ENCODE assay signal across 35 cellular contexts in the genomic region with DNA sequence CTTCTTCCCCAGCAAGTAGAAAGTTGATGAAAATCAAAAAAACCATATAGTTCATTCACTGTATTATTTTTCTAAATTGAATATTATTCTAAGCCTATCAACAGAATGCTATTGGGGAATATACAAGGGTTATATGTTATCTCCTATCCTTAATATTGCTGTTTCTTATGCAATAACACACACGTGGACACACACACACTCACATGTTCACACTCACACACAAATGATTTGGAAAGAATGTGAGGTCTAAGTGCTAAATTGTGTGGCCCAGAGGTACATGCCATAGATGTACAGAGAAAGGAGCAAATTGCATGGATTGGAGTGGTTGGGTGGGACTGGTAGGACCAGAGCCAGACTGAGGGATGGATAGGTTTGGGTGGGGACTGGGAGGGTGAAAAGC. TPM values are rescaled to one million over a fixed set of nuclear protein-coding genes. Genes with fewer than 3 reads are reported as not detected.
"Had no signal": no experiment of that assay in that cellular context is flagged by ENCODE, and none has a peak within 500 bp of the region (broad histone marks: within the 10 kb centered on the region; RNA-seq: fewer than 3 reads in every experiment).

No MANE protein-coding gene starts in this region.

- H3K27me3 ChIP-seq: adrenal gland, body of pancreas, cardiac muscle cell had no signal

- FAIRE-seq: astrocyte, bronchial epithelial cell, TTC549 had no signal

- H3K4me3 ChIP-seq: adrenal gland, body of pancreas, cardiac muscle cell had no signal

- H3K4me1 ChIP-seq: body of pancreas had no signal

- H3K9me3 ChIP-seq: adrenal gland, body of pancreas had no signal

- H3K27ac ChIP-seq: adrenal gland, body of pancreas, cardiac muscle cell, VCaP had no signal

- DNase-seq: activated B cell treated with CpG ODN at 0.5 μM for 24 hours; activated CD4-positive, alpha-beta memory T cell treated with anti-CD3 and anti-CD28 coated beads for 36 hours; activated CD4-positive, alpha-beta T cell treated with anti-CD3 and anti-CD28 coated beads for 4 hours; activated CD4-positive, alpha-beta T cell treated with anti-CD3 and anti-CD28 coated beads, Interleukin-2, amount 10 ng/mL, durations not matched to agents 24 days and 14 days; activated CD4-positive, alpha-beta T cell treated with anti-CD3 and anti-CD28 coated beads, Interleukin-2, amount 50 U/mL, for 1 hour; activated CD4-positive, alpha-beta T cell treated with anti-CD3 and anti-CD28 coated beads, Interleukin-2, amount 50 U/mL, for 4 hours; activated CD4-positive, CD25-positive, alpha-beta regulatory T cell treated with anti-CD3 and anti-CD28 coated beads, Interleukin-2, amount 50 U/mL, for 72 hours; activated CD8-positive, alpha-beta memory T cell treated with anti-CD3 and anti-CD28 coated beads, Interleukin-2, amount 50 U/mL, for 4 hours; activated CD8-positive, alpha-beta T cell treated with anti-CD3 and anti-CD28 coated beads for 36 hours; activated effector memory CD4-positive, alpha-beta T cell treated with anti-CD3 and anti-CD28 coated beads, Interleukin-2, amount 50 U/mL, for 16 hours; activated gamma-delta T cell treated with Interleukin-2 at 50 U/mL for 16 hours; activated naive CD4-positive, alpha-beta T cell; activated naive CD4-positive, alpha-beta T cell treated with anti-CD3 and anti-CD28 coated beads for 36 hours; activated naive CD4-positive, alpha-beta T cell treated with anti-CD3 and anti-CD28 coated beads, Interleukin-2, amount 50 U/mL, for 16 hours; activated naive CD8-positive, alpha-beta T cell treated with anti-CD3 and anti-CD28 coated beads for 36 hours; activated T-cell treated with anti-CD3 and anti-CD28 coated beads for 4 hours; activated T-cell treated with anti-CD3 and anti-CD28 coated beads, Interleukin-2, amount 50 U/mL, for 1 hour; activated T-cell treated with anti-CD3 and anti-CD28 coated beads, Interleukin-2, amount 50 U/mL, for 4 hours; activated T-cell treated with anti-CD3 and anti-CD28 coated beads, Interleukin-2, amount 50 U/mL, for 72 hours; amniotic stem cell; aorta; body of pancreas; caudate nucleus; cerebellar nuclear complex; T-helper 2 cell; T-helper 9 cell had no signal

- ATAC-seq: activated CD8-positive, alpha-beta T cell treated with anti-CD3 and anti-CD28 coated beads for 36 hours; activated naive CD4-positive, alpha-beta T cell treated with anti-CD3 and anti-CD28 coated beads, Interleukin-2, amount 50 U/mL, for 72 hours; activated T-cell treated with anti-CD3 and anti-CD28 coated beads, Interleukin-2, amount 50 U/mL, for 4 hours; activated T-cell treated with anti-CD3 and anti-CD28 coated beads, Interleukin-2, amount 50 U/mL, for 72 hours; activated T-helper 17 cell treated with anti-CD3 and anti-CD28 coated beads, Interleukin-2, amount 50 U/mL, for 72 hours; body of pancreas had no signal

- H3K36me3 ChIP-seq: adrenal gland, cardiac muscle cell had no signal

RNA-seq across cellular contexts. Expression of a gene that starts 45.1 kb away (rescaled TPM):
- total RNA-seq: aorta, bronchial epithelial cell, chondrocyte had no signal
- polyA plus RNA-seq: adrenal gland, aorta had no signal
